8 cellular contexts compared by ENCODE assay signal in the genomic region with DNA sequence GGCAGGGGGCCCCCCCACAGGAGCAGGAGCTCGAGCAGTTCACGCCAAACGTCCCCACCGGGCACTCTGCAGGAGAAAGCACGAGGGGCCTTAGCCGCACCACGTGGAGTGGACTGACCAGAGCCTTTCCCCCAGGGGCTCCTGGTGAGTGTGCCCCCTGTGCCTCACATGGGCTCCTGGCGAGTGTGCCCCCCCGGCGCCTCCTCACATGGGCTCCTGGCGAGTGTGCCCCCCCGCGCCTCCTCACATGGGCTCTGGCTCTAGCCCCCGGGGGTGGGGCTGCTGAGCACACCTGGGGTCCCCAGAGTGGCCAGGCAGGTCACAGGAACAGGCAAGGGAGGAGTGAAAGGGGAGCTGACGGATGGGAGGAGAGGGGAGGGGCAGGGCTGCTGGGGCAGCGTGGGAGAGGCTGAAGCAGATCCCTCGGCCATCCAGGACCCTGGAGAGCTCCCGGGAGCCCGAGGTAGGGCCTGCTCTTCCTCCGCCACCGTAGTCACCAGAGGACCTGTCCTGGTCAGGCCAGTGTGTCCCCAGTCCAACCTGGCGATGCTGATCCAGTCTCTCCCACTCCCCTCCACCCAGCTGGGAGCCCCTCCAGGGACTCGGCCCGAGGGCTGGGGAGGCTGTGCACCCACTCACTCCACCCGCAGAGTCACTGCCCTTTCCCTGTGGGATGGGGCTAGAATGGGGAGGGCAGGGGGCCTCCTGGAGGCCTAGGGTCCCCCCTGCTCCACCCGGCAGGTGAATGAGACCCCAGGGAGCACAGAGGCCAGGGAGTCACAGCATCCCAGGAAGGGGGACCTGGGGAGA. TPM values are rescaled to one million over a fixed set of nuclear protein-coding genes. Genes with fewer than 3 reads are reported as not detected.
DNase-seq lines count a peak whose midpoint lies in the region; ATAC-seq, FAIRE-seq and TF ChIP-seq lines count a peak whose summit lies in the region.

No MANE protein-coding gene starts in this region.

- H3K4me3 ChIP-seq in Peyer's patch (no peak overlapping the region), endodermal cell (ENCODE audit: low read length) (no peak overlapping the region)

- peaks cover 7% of the 10 kb centered on the region for H3K36me3 Mint-ChIP-seq in endodermal cell (ENCODE audit: low read depth)

- H3K4me1 ChIP-seq in Peyer's patch (no peaks in the 10 kb centered on the region), endodermal cell (ENCODE audit: control insufficient read depth, insufficient read depth, low read length) (no peaks in the 10 kb centered on the region)

- no peak overlapping the region for H3K4me3 Mint-ChIP-seq in endodermal cell

- H3K4me1 Mint-ChIP-seq in endodermal cell, result no peaks in the 10 kb centered on the region

- H3K9me3 Mint-ChIP-seq in endodermal cell, result no peaks in the 10 kb centered on the region

- no peak for FAIRE-seq in RCC 7860 (lab: Jason Lieb, UNC)

- H3K27ac ChIP-seq in Peyer's patch (no peak overlapping the region), endodermal cell (ENCODE audit: low read depth, low read length) (no peak overlapping the region)

- peak; percentile 80 for DNase-seq in GM13976 (ENCODE audit: low spot score)
- peak; percentile 67 to 73 (median 73) for DNase-seq in Peyer's patch
- DNase-seq in endodermal cell, result peak; percentile 97
- DNase-seq in mucosa of gallbladder (ENCODE audit: low spot score), result peak; percentile 77
- no peak for DNase-seq in RCC 7860 (ENCODE audit: low spot score)
- no peak for DNase-seq in CD1c-positive myeloid dendritic cell (ENCODE audit: extremely low spot score)

- no peaks in the 10 kb centered on the region for H3K27me3 ChIP-seq in Peyer's patch
- H3K27me3 ChIP-seq in endodermal cell (ENCODE audit: control insufficient read depth, insufficient read depth, low read length, poor library complexity, severe bottlenecking), result no peaks in the 10 kb centered on the region

- TF ChIP-seq POLR2A in Peyer's patch (IDR thresholded peaks at IDR 0.05), result no peak

- H3K9me3 ChIP-seq in Peyer's patch, result no peaks in the 10 kb centered on the region
- no peaks in the 10 kb centered on the region for H3K9me3 ChIP-seq in endodermal cell (ENCODE audit: control insufficient read depth, low read length)

- TF ChIP-seq CTCF in GM13976 (IDR thresholded peaks at IDR 0.05; ENCODE audit: borderline replicate concordance, control extremely low read depth, extremely low read depth, insufficient read depth, missing control alignments) (no peak), Peyer's patch (IDR thresholded peaks at IDR 0.05) (no peak), endodermal cell (conservative IDR thresholded peaks at IDR 0.05) (no peak)

- in situ Hi-C loops in GM13976 (cut with MboI; ENCODE audit: low sequenced_read_pairs, unreplicated experiment), result no loop called here

- H3K27ac Mint-ChIP-seq in endodermal cell, result no peak overlapping the region

- H3K27me3 Mint-ChIP-seq in endodermal cell (ENCODE audit: insufficient read depth), result no peaks in the 10 kb centered on the region

- H3K36me3 ChIP-seq in Peyer's patch (no peaks in the 10 kb centered on the region), endodermal cell (ENCODE audit: control insufficient read depth, insufficient read depth, low read length) (no peaks in the 10 kb centered on the region)

- no peak overlapping the region for H3K9ac ChIP-seq in endodermal cell (ENCODE audit: extremely low read depth, low read length, poor library complexity, severe bottlenecking)

- WGBS in endodermal cell (ENCODE audit: insufficient coverage in 1 of 2, insufficient read length in 1 of 2), 2 experiments, result 66 to 73% methylated on average over 9 to 26 of the region's 26 CpGs

- ATAC-seq in HG03571 (IDR thresholded peaks at IDR 0.05; ENCODE audit: unreplicated experiment) (no peak), GM21619 (IDR thresholded peaks at IDR 0.05; ENCODE audit: unreplicated experiment) (no peak)

RNA-seq across cellular contexts. Expression of a gene that starts 47.6 kb away (rescaled TPM):
- total RNA-seq in Peyer's patch, result 100 to 1,000 TPM in 3 of 4 donors, 10 to 100 TPM in 1; 43.7 to 225 (median 182) TPM
- total RNA-seq in endodermal cell, result 10 to 100 TPM; 47.7 to 64.7 TPM
- 8.9 TPM for polyA plus RNA-seq in endodermal cell (2013, experiment 1 of 2)
- polyA plus RNA-seq in endodermal cell (2013, experiment 2 of 2), result 8.4 TPM
- total RNA-seq in mucosa of gallbladder, result 81.4 TPM

Comparison
In these comparisons a context has a peak if more than half of its experiments do, and no peak if none do; other contexts are left out.
1. DNase-seq: peak in GM13976 (single experiment), Peyer's patch (3 of 3), endodermal cell (single experiment) and mucosa of gallbladder (single experiment); none in RCC 7860 (single experiment) and CD1c-positive myeloid dendritic cell (single experiment).